Comparison of ENCODE assay signal across 8 cellular contexts in genomic region chr18:62324917-62325805, GRCh38. TPM values are rescaled to one million over a fixed set of nuclear protein-coding genes. Genes with fewer than 3 reads are reported as not detected.
DNase-seq lines count a peak whose midpoint lies in the region; ATAC-seq, FAIRE-seq and TF ChIP-seq lines count a peak whose summit lies in the region.

Gene TNFRSF11A, plus strand, starts transcription at chr18:62325310. Its CDS starts 43 bp downstream, at chr18:62325353.

- DNase-seq in CD14-positive monocyte (ENCODE audit: low spot score) (no peak), GM19240 (ENCODE audit: insufficient read length, low spot score) (peak; percentile 50), RPMI8226 (peak; percentile 84), right cardiac atrium (peak in 2 of 3 donors; percentile 66 to 70), small intestine (peak; percentile 74)
- peak; percentile 69 for DNase-seq in activated naive CD4-positive, alpha-beta T cell treated with anti-CD3 and anti-CD28 coated beads, Interleukin-2, amount 50 U/mL, for 16 hours

- peak; percentile 35 for TF ChIP-seq CTCF in CD14-positive monocyte (IDR thresholded peaks at IDR 0.05)

- H3K27me3 Mint-ChIP-seq in CD14-positive monocyte (ENCODE audit: low read depth in 3 of 3), result peaks cover 56 to 78% (median 57%) of the 10 kb centered on the region in 3 donors

- H3K4me1 Mint-ChIP-seq in CD14-positive monocyte, result peaks cover 41% of the 10 kb centered on the region

- peak within 1 kb of the TSS; percentile 57 for H3K4me3 ChIP-seq in right cardiac atrium (ENCODE audit: low read length)
- H3K4me3 ChIP-seq in small intestine (ENCODE audit: low read depth in 1 of 2, low read length in 2 of 2), result peak within 1 kb of the TSS; percentile 47 to 92

- H3K36me3 Mint-ChIP-seq in CD14-positive monocyte, result peaks cover 9 to 19% of the 10 kb centered on the region in 2 donors

- WGBS in right cardiac atrium, result 2% methylated on average over 99 of the region's 99 CpGs
- WGBS in small intestine, 3 donors, result 0 to 2% (median 1%) methylated on average over 48 to 99 of the region's 99 CpGs

- H3K9me3 Mint-ChIP-seq in CD14-positive monocyte, result peaks cover 0 to 6% (median 6%) of the 10 kb centered on the region in 7 donors

- H3K27me3 ChIP-seq in right cardiac atrium (ENCODE audit: control insufficient read depth, insufficient read depth), result no peaks in the 10 kb centered on the region
- H3K27me3 ChIP-seq in small intestine (ENCODE audit: control insufficient read depth in 2 of 2, insufficient read depth in 2 of 2, low read length in 2 of 2), result peaks cover 0 to 6% of the 10 kb centered on the region in 2 donors

- no peak for FAIRE-seq in small intestine (lab: Jason Lieb, UNC)

- no peaks in the 10 kb centered on the region for H3K36me3 ChIP-seq in small intestine (ENCODE audit: control insufficient read depth in 2 of 2, insufficient read depth in 2 of 2, low read length in 2 of 2)

- H3K4me1 ChIP-seq in right cardiac atrium (ENCODE audit: control insufficient read depth, insufficient read depth, low read length) (peaks cover 12% of the 10 kb centered on the region), small intestine (ENCODE audit: control insufficient read depth in 2 of 2, insufficient read depth in 1 of 2, low read depth in 1 of 2, low read length in 1 of 2) (peaks cover 4 to 5% of the 10 kb centered on the region in 2 donors)

- H3K27ac Mint-ChIP-seq in CD14-positive monocyte, result peak within 1 kb of the TSS in 4 of 7 donors; percentile 18 to 80 (median 66)

- intact Hi-C loops in CD14-positive monocyte (cut with micrococcal nuclease) (no loop called here), right cardiac atrium (cut with DNase I) (no loop called here)

- peak within 1 kb of the TSS; percentile 87 to 95 for H3K4me3 Mint-ChIP-seq in CD14-positive monocyte

- ATAC-seq in HG03354 (IDR thresholded peaks at IDR 0.05; ENCODE audit: poor library complexity, severe bottlenecking, unreplicated experiment) (peak; percentile 65), right cardiac atrium (peak; percentile 37 to 63), GM18870 (IDR thresholded peaks at IDR 0.05; ENCODE audit: unreplicated experiment) (no peak)

- no peak within 1 kb of the TSS for H3K27ac ChIP-seq in right cardiac atrium (ENCODE audit: low read length)
- peak within 1 kb of the TSS; percentile 41 to 77 for H3K27ac ChIP-seq in small intestine (ENCODE audit: low read depth in 1 of 2, low read length in 1 of 2)

- H3K9me3 ChIP-seq in right cardiac atrium (ENCODE audit: control insufficient read depth, low read length) (no peaks in the 10 kb centered on the region), small intestine (ENCODE audit: control insufficient read depth, low read depth) (no peaks in the 10 kb centered on the region)

RNA-seq across cellular contexts. Expression of gene TNFRSF11A, which starts in this region (rescaled TPM):
- under 1 TPM; 0.05 to 0.67 TPM for polyA plus RNA-seq in CD14-positive monocyte
- 1 to 10 TPM; 1.7 to 4.7 (median 3.4) TPM for total RNA-seq in right cardiac atrium
- polyA plus RNA-seq in right cardiac atrium, result 0.43 TPM
- 10 to 100 TPM; 15.0 to 23.5 (median 16.5) TPM for polyA plus RNA-seq in small intestine

Comparison
In these comparisons a context has a peak if more than half of its experiments do, and no peak if none do; other contexts are left out.
1. RNA of gene TNFRSF11A (polyA plus RNA-seq): 15.0 to 23.5 TPM in small intestine; 0.05 to 0.67 TPM in CD14-positive monocyte and 0.43 TPM in right cardiac atrium (single experiment); every median in the first group is over 4 times any median in the second.